Comparison of ENCODE assay signal across 1 cellular context in the genomic region with DNA sequence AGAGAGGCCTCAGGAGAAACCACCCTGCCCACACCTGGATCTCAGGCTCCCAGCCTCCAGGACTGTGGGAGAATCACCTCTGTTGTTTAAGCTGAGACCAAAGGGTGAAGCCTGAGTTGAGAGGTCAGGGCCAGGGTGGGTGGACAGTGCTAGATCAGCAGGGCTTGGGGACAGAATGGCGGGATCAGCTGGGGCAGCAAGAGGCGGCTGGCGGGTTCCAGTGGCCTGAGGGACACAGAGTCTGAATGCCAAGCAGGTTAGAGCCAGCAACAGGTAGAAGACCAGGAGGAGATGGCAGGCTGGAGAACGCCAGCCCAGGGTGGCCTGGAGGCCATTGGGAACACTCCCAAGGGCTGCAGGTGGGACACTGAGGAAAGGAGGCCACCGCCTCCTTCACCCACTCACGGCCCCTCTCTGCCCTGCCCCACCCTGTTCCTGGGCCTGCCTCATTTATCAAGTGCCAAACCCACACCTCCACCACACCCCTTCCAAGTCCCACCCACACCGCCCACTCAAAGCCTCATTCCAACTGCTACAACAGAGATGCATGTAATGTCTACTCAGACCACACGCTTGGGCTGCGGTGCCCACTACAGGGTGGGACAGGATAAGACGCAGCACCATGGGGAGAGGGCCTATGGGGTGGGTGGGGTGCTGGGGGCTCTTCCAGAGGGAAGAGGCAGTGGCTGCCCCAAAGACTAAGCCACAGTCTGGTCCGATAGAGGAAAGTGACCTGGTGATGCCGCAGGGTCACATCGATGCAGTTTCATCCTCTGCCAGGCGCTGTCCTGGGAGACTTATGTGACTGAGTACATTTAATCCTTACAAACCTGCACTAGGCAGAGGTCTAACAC.
TF ChIP-seq lines count a peak whose summit lies in the region.

No MANE protein-coding gene starts in this region.

TF ChIP-seq in HCT116, 20 proteins besides CTCF, POLR2A, EP300 and RAD21:
- TF ChIP-seq ZFX (IDR thresholded peaks at IDR 0.05): no peak
- TF ChIP-seq EGR1 (IDR thresholded peaks at IDR 0.05; ENCODE audit: low read depth): 0 out of 2 replicates have a peak, but pooled peaks have one; percentile 28
